8 cellular contexts compared by ENCODE assay signal in genomic region chr12:49188205-49188915, GRCh38. TPM values are rescaled to one million over a fixed set of nuclear protein-coding genes. Genes with fewer than 3 reads are reported as not detected.
DNase-seq lines count a peak whose midpoint lies in the region; ATAC-seq and TF ChIP-seq lines count a peak whose summit lies in the region.

No MANE protein-coding gene starts in this region.

- TF ChIP-seq CTCF in OCI-LY3 (IDR thresholded peaks at IDR 0.05; ENCODE audit: low read depth, low read length) (no peak; the same call in 1 of the 2 replicates), nephron (IDR thresholded peaks at IDR 0.05; ENCODE audit: unreplicated experiment in 3 of 3) (no peak)

- H3K4me3 ChIP-seq in CD4-positive, CD25-positive, alpha-beta regulatory T cell (ENCODE audit: low read depth, low read length), result peak overlapping the region; percentile 86
- peak overlapping the region; percentile 86 for H3K4me3 ChIP-seq in OCI-LY3 (ENCODE audit: low read length)

- peak overlapping the region; percentile 98 for H3K27ac ChIP-seq in CD4-positive, CD25-positive, alpha-beta regulatory T cell (ENCODE audit: insufficient read depth, low read length, poor library complexity, severe bottlenecking)
- peak overlapping the region; percentile 83 for H3K27ac ChIP-seq in OCI-LY3 (ENCODE audit: low read length)

- H3K4me2 ChIP-seq in OCI-LY3 (ENCODE audit: low read length), result peak overlapping the region; percentile 76

- H3K27me3 ChIP-seq in CD4-positive, CD25-positive, alpha-beta regulatory T cell (ENCODE audit: control insufficient read depth, insufficient read depth, low read length), result no peaks in the 10 kb centered on the region
- H3K27me3 ChIP-seq in OCI-LY3 (ENCODE audit: low read depth, low read length), result no peaks in the 10 kb centered on the region

- H3K4me1 ChIP-seq in CD4-positive, CD25-positive, alpha-beta regulatory T cell (ENCODE audit: control insufficient read depth, insufficient read depth, low read length, poor library complexity, severe bottlenecking), result peaks cover 26% of the 10 kb centered on the region
- H3K4me1 ChIP-seq in OCI-LY3 (ENCODE audit: low read length), result peaks cover 27% of the 10 kb centered on the region

- H3K27ac Mint-ChIP-seq in CD4-positive, CD25-positive, alpha-beta regulatory T cell, result peak overlapping the region; percentile 98 to 99 (median 99)
- H3K27ac Mint-ChIP-seq in activated T-helper 1 cell treated with anti-CD3 and anti-CD28 coated beads, Interleukin-12 subunit alpha, Interleukin-12 subunit beta, Interleukin-2, Interleukin-4 antibody, amounts not matched to agents 30 ng/mL and 10 ng/mL and 1 ng/mL, durations not matched to agents 14 hours and 24 hours and 36 hours, result peak overlapping the region; percentile 95
- H3K27ac Mint-ChIP-seq in nephron, result peak overlapping the region; percentile 97 to 99 (median 99)

- peaks cover 33% of the 10 kb centered on the region for H3K36me3 ChIP-seq in CD4-positive, CD25-positive, alpha-beta regulatory T cell (ENCODE audit: control insufficient read depth, insufficient read depth, low read length)
- H3K36me3 ChIP-seq in OCI-LY3 (replicated peaks; ENCODE audit: low read depth, low read length), result peaks cover 6% of the 10 kb centered on the region

- peaks cover 23% of the 10 kb centered on the region for H3K36me3 Mint-ChIP-seq in CD4-positive, CD25-positive, alpha-beta regulatory T cell
- peaks cover 23% of the 10 kb centered on the region for H3K36me3 Mint-ChIP-seq in activated T-helper 1 cell treated with anti-CD3 and anti-CD28 coated beads, Interleukin-12 subunit alpha, Interleukin-12 subunit beta, Interleukin-2, Interleukin-4 antibody, amounts not matched to agents 30 ng/mL and 10 ng/mL and 1 ng/mL, durations not matched to agents 14 hours and 24 hours and 36 hours (ENCODE audit: low read depth)
- peaks cover 46% of the 10 kb centered on the region for H3K36me3 Mint-ChIP-seq in nephron (ENCODE audit: low read depth)

- peak overlapping the region; percentile 77 for H3K9ac ChIP-seq in OCI-LY3 (ENCODE audit: low read length)

- peaks cover 7% of the 10 kb centered on the region for H3K27me3 Mint-ChIP-seq in CD4-positive, CD25-positive, alpha-beta regulatory T cell
- peaks cover 2% of the 10 kb centered on the region for H3K27me3 Mint-ChIP-seq in activated T-helper 1 cell treated with anti-CD3 and anti-CD28 coated beads, Interleukin-12 subunit alpha, Interleukin-12 subunit beta, Interleukin-2, Interleukin-4 antibody, amounts not matched to agents 30 ng/mL and 10 ng/mL and 1 ng/mL, durations not matched to agents 14 hours and 24 hours and 36 hours (ENCODE audit: insufficient read depth)
- H3K27me3 Mint-ChIP-seq in nephron (ENCODE audit: low read depth), result no peaks in the 10 kb centered on the region

- H3K4me3 Mint-ChIP-seq in CD4-positive, CD25-positive, alpha-beta regulatory T cell, result peak overlapping the region; percentile 93 to 99 (median 96)
- H3K4me3 Mint-ChIP-seq in activated T-helper 1 cell treated with anti-CD3 and anti-CD28 coated beads, Interleukin-12 subunit alpha, Interleukin-12 subunit beta, Interleukin-2, Interleukin-4 antibody, amounts not matched to agents 30 ng/mL and 10 ng/mL and 1 ng/mL, durations not matched to agents 14 hours and 24 hours and 36 hours, result peak overlapping the region; percentile 90
- peak overlapping the region; percentile 97 to 99 (median 97) for H3K4me3 Mint-ChIP-seq in nephron

- H3K79me2 ChIP-seq in OCI-LY3 (ENCODE audit: low read length), result peaks cover 4% of the 10 kb centered on the region

- peak; percentile 66 to 85 (median 84) for DNase-seq in CD4-positive, CD25-positive, alpha-beta regulatory T cell
- DNase-seq in activated T-helper 1 cell treated with anti-CD3 and anti-CD28 coated beads, Interleukin-12 subunit alpha, Interleukin-12 subunit beta, Interleukin-2, Interleukin-4 antibody, amounts not matched to agents 30 ng/mL and 10 ng/mL and 1 ng/mL, durations not matched to agents 14 hours and 24 hours and 36 hours (ENCODE audit: low spot score), result peak; percentile 78
- peak; percentile 78 for DNase-seq in fibroblast of peridontal ligament (ENCODE audit: extremely low read depth)
- peak; percentile 75 for DNase-seq in stimulated activated naive CD4-positive, alpha-beta T cell treated with Interleukin-2 at 50 U/mL for 16 hours (lab: John Stamatoyannopoulos, UW)

- no peaks in the 10 kb centered on the region for H3K9me3 Mint-ChIP-seq in CD4-positive, CD25-positive, alpha-beta regulatory T cell
- H3K9me3 Mint-ChIP-seq in activated T-helper 1 cell treated with anti-CD3 and anti-CD28 coated beads, Interleukin-12 subunit alpha, Interleukin-12 subunit beta, Interleukin-2, Interleukin-4 antibody, amounts not matched to agents 30 ng/mL and 10 ng/mL and 1 ng/mL, durations not matched to agents 14 hours and 24 hours and 36 hours, result no peaks in the 10 kb centered on the region
- no peaks in the 10 kb centered on the region for H3K9me3 Mint-ChIP-seq in nephron

- H3K4me1 Mint-ChIP-seq in CD4-positive, CD25-positive, alpha-beta regulatory T cell, result peaks cover 18 to 39% (median 23%) of the 10 kb centered on the region in 4 donors
- H3K4me1 Mint-ChIP-seq in activated T-helper 1 cell treated with anti-CD3 and anti-CD28 coated beads, Interleukin-12 subunit alpha, Interleukin-12 subunit beta, Interleukin-2, Interleukin-4 antibody, amounts not matched to agents 30 ng/mL and 10 ng/mL and 1 ng/mL, durations not matched to agents 14 hours and 24 hours and 36 hours (ENCODE audit: low read depth), result peaks cover 15% of the 10 kb centered on the region
- H3K4me1 Mint-ChIP-seq in nephron, result peaks cover 29% of the 10 kb centered on the region

- peak overlapping the region; percentile 71 for H2AFZ ChIP-seq in OCI-LY3 (ENCODE audit: low read depth, low read length)

- peaks cover 5% of the 10 kb centered on the region; the same call in 1 of the 2 replicates for H4K20me1 ChIP-seq in OCI-LY3 (ENCODE audit: insufficient read depth, low read length)

- H3K9me3 ChIP-seq in CD4-positive, CD25-positive, alpha-beta regulatory T cell (ENCODE audit: control insufficient read depth in 2 of 2, low read length in 2 of 2), result no peaks in the 10 kb centered on the region
- H3K9me3 ChIP-seq in OCI-LY3 (ENCODE audit: insufficient read depth, low read length), result no peaks in the 10 kb centered on the region

- peak; percentile 39 to 41 for ATAC-seq in CD4-positive, CD25-positive, alpha-beta regulatory T cell (ENCODE audit: low read depth in 2 of 2)
- ATAC-seq in GM19324 (IDR thresholded peaks at IDR 0.05; ENCODE audit: low FRiP score, unreplicated experiment) (peak; percentile 57), HG03469 (IDR thresholded peaks at IDR 0.05; ENCODE audit: unreplicated experiment) (peak; percentile 19)

- intact Hi-C loops in activated T-helper 1 cell treated with anti-CD3 and anti-CD28 coated beads, Interleukin-12 subunit alpha, Interleukin-12 subunit beta, Interleukin-2, Interleukin-4 antibody, amounts not matched to agents 30 ng/mL and 10 ng/mL and 1 ng/mL, durations not matched to agents 14 hours and 24 hours and 36 hours (cut with micrococcal nuclease), result loop anchor here (1.0 to 5.0 kb wide), 6 partner anchors 128 to 978 kb away; partner anchors contain the start of genes CERS5, DDX23, KANSL2 and KMT2D

RNA-seq across cellular contexts. Expression of gene TUBA1A, which starts 0.5 kb away (rescaled TPM):
- total RNA-seq in CD4-positive, CD25-positive, alpha-beta regulatory T cell, result 213 TPM
- 100 to 1,000 TPM; 249 to 298 (median 265) TPM for polyA plus RNA-seq in CD4-positive, CD25-positive, alpha-beta regulatory T cell
- 46.7 and 47.2 TPM in 2 replicates for total RNA-seq in activated T-helper 1 cell treated with anti-CD3 and anti-CD28 coated beads, Interleukin-12 subunit alpha, Interleukin-12 subunit beta, Interleukin-2, Interleukin-4 antibody, amounts not matched to agents 30 ng/mL and 10 ng/mL and 1 ng/mL, durations not matched to agents 14 hours and 24 hours and 36 hours

RNA-seq across cellular contexts. Expression of gene TUBA1B, which starts 57.2 kb away (rescaled TPM):
- 174 TPM for total RNA-seq in CD4-positive, CD25-positive, alpha-beta regulatory T cell
- 100 to 1,000 TPM; 445 to 648 (median 513) TPM for polyA plus RNA-seq in CD4-positive, CD25-positive, alpha-beta regulatory T cell
- 1,521 TPM in 2 replicates for total RNA-seq in activated T-helper 1 cell treated with anti-CD3 and anti-CD28 coated beads, Interleukin-12 subunit alpha, Interleukin-12 subunit beta, Interleukin-2, Interleukin-4 antibody, amounts not matched to agents 30 ng/mL and 10 ng/mL and 1 ng/mL, durations not matched to agents 14 hours and 24 hours and 36 hours

Comparison
In these comparisons a context has a peak if more than half of its experiments do, and no peak if none do; other contexts are left out.
1. Peak in every context shown above with its lines: DNase-seq, ATAC-seq, H3K4me3 ChIP-seq and H3K27ac ChIP-seq.